8 cellular contexts compared by ENCODE assay signal in genomic region chr11:13486926-13487660, GRCh38. TPM values are rescaled to one million over a fixed set of nuclear protein-coding genes. Genes with fewer than 3 reads are reported as not detected.
DNase-seq lines count a peak whose midpoint lies in the region; ATAC-seq, FAIRE-seq and TF ChIP-seq lines count a peak whose summit lies in the region.

No MANE protein-coding gene starts in this region.

- H3K4me3 ChIP-seq in HUES6 (ENCODE audit: low read depth, low read length) (peak overlapping the region; percentile 52), H1 (ENCODE audit: extremely low read depth in 1 of 4, insufficient read depth in 2 of 4, low read depth in 3 of 4, low read length in 4 of 4) (peak overlapping the region; percentile 35 to 57 (median 42); a peak in 7 of 8 replicates), thoracic aorta (peak overlapping the region; percentile 45), gastroesophageal sphincter (no peak overlapping the region)

- H2AFZ ChIP-seq in H1 (ENCODE audit: low read length), result peak overlapping the region; percentile 95

- H3K56ac ChIP-seq in H1 (replicated peaks; ENCODE audit: insufficient read length, low read depth, low read length), result no peak overlapping the region

- H2BK5ac ChIP-seq in H1 (ENCODE audit: low read depth, low read length), result no peak overlapping the region

- H3K9me3 ChIP-seq in HUES6 (ENCODE audit: control insufficient read depth, insufficient read depth, low read depth, low read length), result 0 out of 2 replicates have a peak, but pooled peaks cover 2% of the 10 kb centered on the region
- peaks cover 0 to 6% of the 10 kb centered on the region in 2 experiments; a peak in 1 of 4 replicates for H3K9me3 ChIP-seq in H1 (ENCODE audit: insufficient read depth in 2 of 2, low read depth in 1 of 2, low read length in 1 of 2)
- no peaks in the 10 kb centered on the region for H3K9me3 ChIP-seq in thoracic aorta
- H3K9me3 ChIP-seq in gastroesophageal sphincter, result no peaks in the 10 kb centered on the region

- peak overlapping the region; percentile 63 for H3K4me3 Mint-ChIP-seq in activated CD4-positive, alpha-beta T cell treated with anti-CD3 and anti-CD28 coated beads, Interleukin-2, amount 10 ng/mL, durations not matched to agents 24 days and 14 days
- peak overlapping the region; percentile 31 for H3K4me3 Mint-ChIP-seq in natural killer cell treated with Interleukin-12 subunit alpha and Interleukin-12 subunit beta and Interleukin-15 and Interleukin-18, amount 100 ng/mL, for 72 hours

- no peak overlapping the region; the same call in 1 of the 2 replicates for H4K8ac ChIP-seq in H1 (ENCODE audit: extremely low read depth, insufficient read depth, low read length)

- peaks cover 13% of the 10 kb centered on the region for H3K27me3 Mint-ChIP-seq in activated CD4-positive, alpha-beta T cell treated with anti-CD3 and anti-CD28 coated beads, Interleukin-2, amount 10 ng/mL, durations not matched to agents 24 days and 14 days
- H3K27me3 Mint-ChIP-seq in natural killer cell treated with Interleukin-12 subunit alpha and Interleukin-12 subunit beta and Interleukin-15 and Interleukin-18, amount 100 ng/mL, for 72 hours, result peaks cover under 1 to 7% of the 10 kb centered on the region in 2 donors

- H3K23ac ChIP-seq in H1 (ENCODE audit: insufficient read length), result no peak overlapping the region

- no peak overlapping the region for H4K5ac ChIP-seq in H1 (ENCODE audit: insufficient read length, low read depth, low read length)

- TF ChIP-seq EP300 in H1 (IDR thresholded peaks at IDR 0.05; ENCODE audit: borderline replicate concordance in 1 of 2, low read depth in 2 of 2, low read length in 2 of 2) (no peak), gastroesophageal sphincter (IDR thresholded peaks at IDR 0.05) (no peak)

- no peak overlapping the region for H2BK120ac ChIP-seq in H1 (replicated peaks; ENCODE audit: low read depth, low read length)

- no peak overlapping the region for H2BK12ac ChIP-seq in H1 (ENCODE audit: low read depth, low read length)

- peaks cover 3% of the 10 kb centered on the region for H3K9me3 Mint-ChIP-seq in activated CD4-positive, alpha-beta T cell treated with anti-CD3 and anti-CD28 coated beads, Interleukin-2, amount 10 ng/mL, durations not matched to agents 24 days and 14 days
- H3K9me3 Mint-ChIP-seq in natural killer cell treated with Interleukin-12 subunit alpha and Interleukin-12 subunit beta and Interleukin-15 and Interleukin-18, amount 100 ng/mL, for 72 hours, result peaks cover 2% of the 10 kb centered on the region

- no peaks in the 10 kb centered on the region for H3K79me1 ChIP-seq in H1 (ENCODE audit: low read depth, low read length)

- CTCF ChIA-PET in H1 (lab: Charles Lee; ENCODE audit: partially characterized antibody), result interaction anchor here (0.6 to 4.3 kb wide), 55 partner anchors 8 to 928 kb away, joined by 3 to 41 read pairs (median 4); no protein-coding TSS in a partner anchor

- H3K23me2 ChIP-seq in H1 (ENCODE audit: low read depth, low read length), result no peaks in the 10 kb centered on the region

- H3K27ac ChIP-seq in HUES6 (ENCODE audit: low read depth, low read length), result no peak overlapping the region
- H3K27ac ChIP-seq in H1 (ENCODE audit: low read depth, low read length), result no peak overlapping the region
- no peak overlapping the region for H3K27ac ChIP-seq in thoracic aorta
- H3K27ac ChIP-seq in gastroesophageal sphincter, result no peak overlapping the region

- DNase-seq in activated CD4-positive, alpha-beta T cell treated with anti-CD3 and anti-CD28 coated beads, Interleukin-2, amount 10 ng/mL, durations not matched to agents 24 days and 14 days, result peak; percentile 85
- peak in 1 of 2 experiments; percentile 91 for DNase-seq in H1 (ENCODE audit: low read depth in 1 of 2, low spot score in 2 of 2)
- peak; percentile 75 for DNase-seq in natural killer cell treated with Interleukin-12 subunit alpha and Interleukin-12 subunit beta and Interleukin-15 and Interleukin-18, amount 100 ng/mL, for 72 hours (ENCODE audit: low spot score)
- DNase-seq in thoracic aorta (ENCODE audit: low spot score), result no peak
- DNase-seq in NK-92 treated with Interleukin-12 subunit alpha and Interleukin-12 subunit beta, amount 100 ng/mL, for 24 hours (lab: John Stamatoyannopoulos, UW), result no peak

- intact Hi-C loops in activated CD4-positive, alpha-beta T cell treated with anti-CD3 and anti-CD28 coated beads, Interleukin-2, amount 10 ng/mL, durations not matched to agents 24 days and 14 days (cut with micrococcal nuclease), result loop anchor here (5.0 kb wide), 1 partner anchor 760 kb away; no protein-coding TSS in a partner anchor

- peak; percentile 72 to 73 for TF ChIP-seq RAD21 in H1 (IDR thresholded peaks at IDR 0.05 in 1 of 2, conservative IDR thresholded peaks at IDR 0.05 in 1 of 2; ENCODE audit: low read depth in 2 of 2, low read length in 2 of 2)

- no peaks in the 10 kb centered on the region for H3K4me1 ChIP-seq in HUES6 (ENCODE audit: control insufficient read depth, insufficient read depth, low read length)
- no peaks in the 10 kb centered on the region for H3K4me1 ChIP-seq in H1 (replicated peaks in 1 of 4; ENCODE audit: control insufficient read depth in 3 of 4, insufficient read depth in 4 of 4, low read length in 3 of 4)
- H3K4me1 ChIP-seq in thoracic aorta (ENCODE audit: control insufficient read depth in 1 of 2, low read depth in 2 of 2), result no peaks in the 10 kb centered on the region
- H3K4me1 ChIP-seq in gastroesophageal sphincter, result no peaks in the 10 kb centered on the region

- POLR2A ChIA-PET in H1 (lab: Charles Lee; ENCODE audit: partially characterized antibody), result no interaction called here

- peak; percentile 95 for ATAC-seq in GM18909 (IDR thresholded peaks at IDR 0.05; ENCODE audit: poor library complexity, unreplicated experiment)
- peak; percentile 79 to 82 for ATAC-seq in natural killer cell treated with Interleukin-12 subunit alpha and Interleukin-12 subunit beta and Interleukin-15 and Interleukin-18, amount 100 ng/mL, for 72 hours
- ATAC-seq in thoracic aorta (ENCODE audit: insufficient number of reproducible peaks, low FRiP score, low read depth), result no peak
- ATAC-seq in gastroesophageal sphincter, result no peak

- FAIRE-seq in H1 (lab: Jason Lieb, UNC), result no peak

- no peak overlapping the region for H2BK20ac ChIP-seq in H1 (ENCODE audit: low read length)

- no peak overlapping the region for H3K4ac ChIP-seq in H1 (replicated peaks; ENCODE audit: insufficient read length, low read depth, low read length)

- H4K91ac ChIP-seq in H1 (replicated peaks; ENCODE audit: insufficient read length, low read length), result no peak overlapping the region

- no peak for TF ChIP-seq POLR2A in H1 (IDR thresholded peaks at IDR 0.05; ENCODE audit: control extremely low read depth in 1 of 2, low read depth in 2 of 2, low read length in 2 of 2)
- TF ChIP-seq POLR2A in gastroesophageal sphincter (IDR thresholded peaks at IDR 0.05), result no peak

- 49% methylated on average over 25 of the region's 26 CpGs; no CpG with 5 or more reads in 1 of the 2 experiments for WGBS in H1 (ENCODE audit: extremely low coverage in 1 of 2, insufficient coverage in 1 of 2, insufficient read length in 1 of 2, insufficient replicate concordance in 2 of 2, low coverage in 1 of 2, low lambda C conversion rate in 2 of 2, missing lambda C conversion rate in 1 of 2), 2 experiments
- WGBS in gastroesophageal sphincter (ENCODE audit: low coverage in 1 of 2), 2 donors, result 41 to 78% methylated on average over 16 to 20 of the region's 26 CpGs

- no peak overlapping the region for H2BK15ac ChIP-seq in H1 (ENCODE audit: low read length)

- no peaks in the 10 kb centered on the region for H4K20me1 ChIP-seq in H1 (replicated peaks in 1 of 2; ENCODE audit: control insufficient read depth in 1 of 2, insufficient read depth in 2 of 2, low read length in 2 of 2)

- no peaks in the 10 kb centered on the region for H3K4me1 Mint-ChIP-seq in activated CD4-positive, alpha-beta T cell treated with anti-CD3 and anti-CD28 coated beads, Interleukin-2, amount 10 ng/mL, durations not matched to agents 24 days and 14 days
- H3K4me1 Mint-ChIP-seq in natural killer cell treated with Interleukin-12 subunit alpha and Interleukin-12 subunit beta and Interleukin-15 and Interleukin-18, amount 100 ng/mL, for 72 hours (ENCODE audit: low read depth in 2 of 2), result peaks cover 7% of the 10 kb centered on the region in 2 donors

- no peak overlapping the region for H3K9ac ChIP-seq in HUES6 (ENCODE audit: low read length)
- no peak overlapping the region for H3K9ac ChIP-seq in H1 (replicated peaks in 1 of 4; ENCODE audit: extremely low read depth in 1 of 4, low read depth in 3 of 4, low read length in 3 of 4)

- H3K36me3 ChIP-seq in HUES6 (ENCODE audit: control insufficient read depth, insufficient read depth, low read length) (no peaks in the 10 kb centered on the region), H1 (ENCODE audit: control insufficient read depth in 2 of 4, insufficient read depth in 4 of 4, low read length in 3 of 4) (no peaks in the 10 kb centered on the region), thoracic aorta (no peaks in the 10 kb centered on the region), gastroesophageal sphincter (no peaks in the 10 kb centered on the region)

- no peak overlapping the region for H3K14ac ChIP-seq in H1 (ENCODE audit: insufficient read length)

- no peak overlapping the region; the same call in 1 of the 2 replicates for H3K18ac ChIP-seq in H1 (ENCODE audit: extremely low read depth, low read length)

- no peak overlapping the region for H2AK5ac ChIP-seq in H1 (ENCODE audit: low read depth, low read length)

- H3K27me3 ChIP-seq in HUES6 (ENCODE audit: control insufficient read depth, insufficient read depth, low read length), result no peaks in the 10 kb centered on the region
- H3K27me3 ChIP-seq in H1 (replicated peaks in 1 of 4; ENCODE audit: control insufficient read depth in 3 of 4, extremely low read depth in 1 of 4, insufficient read depth in 3 of 4, low read length in 3 of 4), result no peaks in the 10 kb centered on the region
- no peaks in the 10 kb centered on the region for H3K27me3 ChIP-seq in thoracic aorta (replicated peaks; ENCODE audit: insufficient read depth)
- peaks cover 25% of the 10 kb centered on the region for H3K27me3 ChIP-seq in gastroesophageal sphincter

- no peaks in the 10 kb centered on the region for H3K79me2 ChIP-seq in H1 (ENCODE audit: control insufficient read depth in 1 of 2, insufficient read depth in 2 of 2, low read length in 2 of 2)

- TF ChIP-seq CTCF in H1 (IDR thresholded peaks at IDR 0.05; ENCODE audit: control extremely low read depth in 1 of 3, insufficient read depth in 1 of 3, low read depth in 1 of 3, low read length in 3 of 3), result peak; percentile 73 to 84 (median 82)
- no peak for TF ChIP-seq CTCF in thoracic aorta (IDR thresholded peaks at IDR 0.05)
- peak in 2 of 4 experiments; percentile 16 to 41 for TF ChIP-seq CTCF in gastroesophageal sphincter (IDR thresholded peaks at IDR 0.05)

- H3K36me3 Mint-ChIP-seq in activated CD4-positive, alpha-beta T cell treated with anti-CD3 and anti-CD28 coated beads, Interleukin-2, amount 10 ng/mL, durations not matched to agents 24 days and 14 days (ENCODE audit: low read depth), result no peaks in the 10 kb centered on the region
- H3K36me3 Mint-ChIP-seq in natural killer cell treated with Interleukin-12 subunit alpha and Interleukin-12 subunit beta and Interleukin-15 and Interleukin-18, amount 100 ng/mL, for 72 hours, result peaks cover 7% of the 10 kb centered on the region

- peak overlapping the region; percentile 64 to 66 for H3K4me2 ChIP-seq in H1 (ENCODE audit: insufficient read depth in 1 of 2, low read depth in 2 of 2, low read length in 2 of 2)

- no peak overlapping the region for H3K27ac Mint-ChIP-seq in activated CD4-positive, alpha-beta T cell treated with anti-CD3 and anti-CD28 coated beads, Interleukin-2, amount 10 ng/mL, durations not matched to agents 24 days and 14 days
- no peak overlapping the region for H3K27ac Mint-ChIP-seq in natural killer cell treated with Interleukin-12 subunit alpha and Interleukin-12 subunit beta and Interleukin-15 and Interleukin-18, amount 100 ng/mL, for 72 hours

RNA-seq across cellular contexts. Expression of gene PTH, which starts 8.7 kb away (rescaled TPM):
- not detected in 2 replicates for total RNA-seq in activated CD4-positive, alpha-beta T cell treated with anti-CD3 and anti-CD28 coated beads, Interleukin-2, amount 10 ng/mL, durations not matched to agents 24 days and 14 days
- not detected in 2 replicates for total RNA-seq in H1 (2021; fragmentation: NEBNext Ultra II Directional; extraction: Animal tissue kit (Norgen Biotek cat#: 25700))
- not detected in 2 replicates for polyA plus RNA-seq in H1 (2011; rRNA removed)
- polyA plus RNA-seq in H1 (2011; cell fraction: cytosol; rRNA removed), result not detected
- not detected for polyA plus RNA-seq in H1 (2011; cell fraction: nucleus; rRNA removed)
- not detected in 4 replicates for polyA plus RNA-seq in H1 (2012, experiment 1 of 2)
- not detected for polyA plus RNA-seq in H1 (2012, experiment 2 of 2)
- polyA plus RNA-seq in H1 (2013, experiment 1 of 2), result not detected
- polyA plus RNA-seq in H1 (2013, experiment 2 of 2), result not detected
- not detected in 2 replicates for polyA minus RNA-seq in H1 (2011; rRNA and poly(A)+ RNA removed)
- polyA minus RNA-seq in H1 (2011; cell fraction: cytosol; rRNA and poly(A)+ RNA removed), result not detected
- not detected for polyA minus RNA-seq in H1 (2011; cell fraction: nucleus; rRNA and poly(A)+ RNA removed)
- not detected for total RNA-seq in natural killer cell treated with Interleukin-12 subunit alpha and Interleukin-12 subunit beta and Interleukin-15 and Interleukin-18, amount 100 ng/mL, for 72 hours
- total RNA-seq in thoracic aorta (not detected), gastroesophageal sphincter (not detected)

RNA-seq across cellular contexts. Expression of gene BTBD10, which starts 24.1 kb away (rescaled TPM):
- 20.3 and 21.8 TPM in 2 replicates for total RNA-seq in activated CD4-positive, alpha-beta T cell treated with anti-CD3 and anti-CD28 coated beads, Interleukin-2, amount 10 ng/mL, durations not matched to agents 24 days and 14 days
- 22.2 TPM in 2 replicates for total RNA-seq in H1 (2021; fragmentation: NEBNext Ultra II Directional; extraction: Animal tissue kit (Norgen Biotek cat#: 25700))
- polyA plus RNA-seq in H1 (2011; rRNA removed), result 7.8 and 13.8 TPM in 2 replicates
- 17.6 TPM for polyA plus RNA-seq in H1 (2011; cell fraction: cytosol; rRNA removed)
- 8.2 TPM for polyA plus RNA-seq in H1 (2011; cell fraction: nucleus; rRNA removed)
- 15.9 to 30.9 TPM (median 19.3 TPM) in 4 replicates for polyA plus RNA-seq in H1 (2012, experiment 1 of 2)
- 1.7 TPM for polyA plus RNA-seq in H1 (2012, experiment 2 of 2)
- 14.9 TPM for polyA plus RNA-seq in H1 (2013, experiment 1 of 2)
- polyA plus RNA-seq in H1 (2013, experiment 2 of 2), result 14.9 TPM
- 32.8 and 54.7 TPM in 2 replicates for polyA minus RNA-seq in H1 (2011; rRNA and poly(A)+ RNA removed)
- polyA minus RNA-seq in H1 (2011; cell fraction: cytosol; rRNA and poly(A)+ RNA removed), result 14.7 TPM
- 19.5 TPM for polyA minus RNA-seq in H1 (2011; cell fraction: nucleus; rRNA and poly(A)+ RNA removed)
- 10 to 100 TPM; 25.8 to 34.6 TPM for total RNA-seq in natural killer cell treated with Interleukin-12 subunit alpha and Interleukin-12 subunit beta and Interleukin-15 and Interleukin-18, amount 100 ng/mL, for 72 hours
- total RNA-seq in thoracic aorta, result 10 to 100 TPM; 24.5 to 36.7 TPM
- 10 to 100 TPM; 44.1 to 65.1 (median 50.4) TPM for total RNA-seq in gastroesophageal sphincter

Comparison
In these comparisons a context has a peak if more than half of its experiments do, and no peak if none do; other contexts are left out.
1. ATAC-seq: peak in GM18909 (single experiment) and natural killer cell treated with Interleukin-12 subunit alpha and Interleukin-12 subunit beta and Interleukin-15 and Interleukin-18, amount 100 ng/mL, for 72 hours (2 of 2); none in thoracic aorta (single experiment) and gastroesophageal sphincter (single experiment).
2. H3K4me3 ChIP-seq: peak in HUES6 (single experiment), H1 (4 of 4) and thoracic aorta (single experiment); none in gastroesophageal sphincter (0 of 2).
3. DNase-seq: peak in activated CD4-positive, alpha-beta T cell treated with anti-CD3 and anti-CD28 coated beads, Interleukin-2, amount 10 ng/mL, durations not matched to agents 24 days and 14 days (single experiment) and natural killer cell treated with Interleukin-12 subunit alpha and Interleukin-12 subunit beta and Interleukin-15 and Interleukin-18, amount 100 ng/mL, for 72 hours (single experiment); none in thoracic aorta (single experiment) and NK-92 treated with Interleukin-12 subunit alpha and Interleukin-12 subunit beta, amount 100 ng/mL, for 24 hours (single experiment).